1 cellular context compared by ENCODE assay signal in the genomic region with DNA sequence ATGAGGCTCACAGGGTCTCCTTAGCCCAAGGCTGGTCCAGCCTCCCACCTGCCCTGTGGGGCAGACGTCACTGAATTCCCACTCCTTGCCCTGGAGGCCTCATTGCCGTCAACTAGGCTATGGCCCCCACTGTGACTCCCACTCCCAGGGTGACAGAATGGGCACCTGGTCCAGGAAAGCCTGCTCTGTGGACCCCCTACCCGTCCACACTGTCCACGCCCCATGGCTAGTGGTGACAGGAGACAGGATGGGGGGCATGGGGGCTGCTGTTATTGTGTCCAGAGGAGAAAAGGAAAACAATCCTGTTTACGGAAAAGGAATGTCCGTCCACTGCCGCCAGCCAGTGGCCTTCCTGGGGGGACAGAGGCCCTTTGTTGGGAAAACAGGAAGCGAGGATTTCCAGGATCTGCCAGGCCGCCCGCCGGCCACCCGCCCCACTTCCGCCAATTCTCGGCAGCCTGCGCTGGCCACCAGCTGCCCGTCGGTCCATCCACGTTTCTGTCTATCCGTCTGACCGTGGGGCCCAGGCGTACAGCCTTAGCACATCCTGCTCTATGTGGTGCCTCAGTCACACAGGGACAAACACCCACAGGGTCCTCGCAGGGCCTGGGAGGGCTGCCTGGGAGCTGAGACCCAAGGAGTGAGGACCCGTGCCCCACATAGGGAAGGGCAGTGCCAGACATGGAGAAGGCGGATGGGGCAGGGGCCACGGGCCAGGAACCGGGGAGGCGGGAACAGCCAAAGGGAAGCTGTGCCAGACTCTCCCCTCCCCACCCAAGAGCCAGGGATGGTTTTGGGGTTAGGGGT.
A peak's percentile ranks its signal among the peaks of the same experiment; 100 is the strongest.
TF ChIP-seq lines count a peak whose summit lies in the region.

No MANE protein-coding gene starts in this region.

TF ChIP-seq in HepG2, 621 proteins besides CTCF, POLR2A, EP300 and RAD21 (continued from another document and continues in another):
- TF ChIP-seq, protein P1, sequence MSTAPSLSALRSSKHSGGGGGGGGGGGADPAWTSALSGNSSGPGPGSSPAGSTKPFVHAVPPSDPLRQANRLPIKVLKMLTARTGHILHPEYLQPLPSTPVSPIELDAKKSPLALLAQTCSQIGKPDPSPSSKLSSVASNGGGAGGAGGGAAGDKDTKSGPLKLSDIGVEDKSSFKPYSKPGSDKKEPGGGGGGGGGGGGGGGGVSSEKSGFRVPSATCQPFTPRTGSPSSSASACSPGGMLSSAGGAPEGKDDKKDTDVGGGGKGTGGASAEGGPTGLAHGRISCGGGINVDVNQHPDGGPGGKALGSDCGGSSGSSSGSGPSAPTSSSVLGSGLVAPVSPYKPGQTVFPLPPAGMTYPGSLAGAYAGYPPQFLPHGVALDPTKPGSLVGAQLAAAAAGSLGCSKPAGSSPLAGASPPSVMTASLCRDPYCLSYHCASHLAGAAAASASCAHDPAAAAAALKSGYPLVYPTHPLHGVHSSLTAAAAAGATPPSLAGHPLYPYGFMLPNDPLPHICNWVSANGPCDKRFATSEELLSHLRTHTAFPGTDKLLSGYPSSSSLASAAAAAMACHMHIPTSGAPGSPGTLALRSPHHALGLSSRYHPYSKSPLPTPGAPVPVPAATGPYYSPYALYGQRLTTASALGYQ (CRISPR knock-in tag; IDR thresholded peaks at IDR 0.05) = peak; percentile 75; the same call in 1 of the 2 replicates
- no peak for TF ChIP-seq ZNF180 (CRISPR knock-in tag; IDR thresholded peaks at IDR 0.05; ENCODE audit: borderline replicate concordance, low read depth)
- TF ChIP-seq, protein P2, sequence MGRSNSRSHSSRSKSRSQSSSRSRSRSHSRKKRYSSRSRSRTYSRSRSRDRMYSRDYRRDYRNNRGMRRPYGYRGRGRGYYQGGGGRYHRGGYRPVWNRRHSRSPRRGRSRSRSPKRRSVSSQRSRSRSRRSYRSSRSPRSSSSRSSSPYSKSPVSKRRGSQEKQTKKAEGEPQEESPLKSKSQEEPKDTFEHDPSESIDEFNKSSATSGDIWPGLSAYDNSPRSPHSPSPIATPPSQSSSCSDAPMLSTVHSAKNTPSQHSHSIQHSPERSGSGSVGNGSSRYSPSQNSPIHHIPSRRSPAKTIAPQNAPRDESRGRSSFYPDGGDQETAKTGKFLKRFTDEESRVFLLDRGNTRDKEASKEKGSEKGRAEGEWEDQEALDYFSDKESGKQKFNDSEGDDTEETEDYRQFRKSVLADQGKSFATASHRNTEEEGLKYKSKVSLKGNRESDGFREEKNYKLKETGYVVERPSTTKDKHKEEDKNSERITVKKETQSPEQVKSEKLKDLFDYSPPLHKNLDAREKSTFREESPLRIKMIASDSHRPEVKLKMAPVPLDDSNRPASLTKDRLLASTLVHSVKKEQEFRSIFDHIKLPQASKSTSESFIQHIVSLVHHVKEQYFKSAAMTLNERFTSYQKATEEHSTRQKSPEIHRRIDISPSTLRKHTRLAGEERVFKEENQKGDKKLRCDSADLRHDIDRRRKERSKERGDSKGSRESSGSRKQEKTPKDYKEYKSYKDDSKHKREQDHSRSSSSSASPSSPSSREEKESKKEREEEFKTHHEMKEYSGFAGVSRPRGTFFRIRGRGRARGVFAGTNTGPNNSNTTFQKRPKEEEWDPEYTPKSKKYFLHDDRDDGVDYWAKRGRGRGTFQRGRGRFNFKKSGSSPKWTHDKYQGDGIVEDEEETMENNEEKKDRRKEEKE (IDR thresholded peaks at IDR 0.05) = no peak
- no peak; the same call in 1 of the 2 replicates for TF ChIP-seq HMG20A (CRISPR knock-in tag; IDR thresholded peaks at IDR 0.05; ENCODE audit: borderline replicate concordance)
- TF ChIP-seq ARNT (IDR thresholded peaks at IDR 0.05) = no peak
- TF ChIP-seq NR3C1 (CRISPR knock-in tag; IDR thresholded peaks at IDR 0.05) = no peak
- TF ChIP-seq ZNF557 (CRISPR knock-in tag; IDR thresholded peaks at IDR 0.05) = 0 out of 2 replicates have a peak, but pooled peaks have one; percentile 67
- TF ChIP-seq REXO4 (CRISPR knock-in tag; IDR thresholded peaks at IDR 0.05; ENCODE audit: borderline replicate concordance) = no peak
- TF ChIP-seq ZNF549 (CRISPR knock-in tag; IDR thresholded peaks at IDR 0.05) = no peak
- TF ChIP-seq RFX1 (IDR thresholded peaks at IDR 0.05) = no peak
- TF ChIP-seq ZNF232 (CRISPR knock-in tag; IDR thresholded peaks at IDR 0.05; ENCODE audit: borderline replicate concordance) = no peak; the same call in 1 of the 2 replicates
- no peak for TF ChIP-seq SIX4 (CRISPR knock-in tag; IDR thresholded peaks at IDR 0.05)
- TF ChIP-seq SCMH1 (CRISPR knock-in tag; IDR thresholded peaks at IDR 0.05; ENCODE audit: borderline replicate concordance) = no peak
- peak; percentile 49 for TF ChIP-seq ISL2 (CRISPR knock-in tag; IDR thresholded peaks at IDR 0.05)
- no peak for TF ChIP-seq FOXM1 (CRISPR knock-in tag; IDR thresholded peaks at IDR 0.05)
- no peak for TF ChIP-seq NFRKB (IDR thresholded peaks at IDR 0.05)
- TF ChIP-seq BRCA1 (CRISPR knock-in tag; IDR thresholded peaks at IDR 0.05) = no peak; the same call in 1 of the 2 replicates
- no peak for TF ChIP-seq KMT2B (CRISPR knock-in tag; IDR thresholded peaks at IDR 0.05)
- 0 out of 2 replicates have a peak, but pooled peaks have one; percentile 18 for TF ChIP-seq ZNF589 (CRISPR knock-in tag; conservative IDR thresholded peaks at IDR 0.05)
- TF ChIP-seq, protein P3, sequence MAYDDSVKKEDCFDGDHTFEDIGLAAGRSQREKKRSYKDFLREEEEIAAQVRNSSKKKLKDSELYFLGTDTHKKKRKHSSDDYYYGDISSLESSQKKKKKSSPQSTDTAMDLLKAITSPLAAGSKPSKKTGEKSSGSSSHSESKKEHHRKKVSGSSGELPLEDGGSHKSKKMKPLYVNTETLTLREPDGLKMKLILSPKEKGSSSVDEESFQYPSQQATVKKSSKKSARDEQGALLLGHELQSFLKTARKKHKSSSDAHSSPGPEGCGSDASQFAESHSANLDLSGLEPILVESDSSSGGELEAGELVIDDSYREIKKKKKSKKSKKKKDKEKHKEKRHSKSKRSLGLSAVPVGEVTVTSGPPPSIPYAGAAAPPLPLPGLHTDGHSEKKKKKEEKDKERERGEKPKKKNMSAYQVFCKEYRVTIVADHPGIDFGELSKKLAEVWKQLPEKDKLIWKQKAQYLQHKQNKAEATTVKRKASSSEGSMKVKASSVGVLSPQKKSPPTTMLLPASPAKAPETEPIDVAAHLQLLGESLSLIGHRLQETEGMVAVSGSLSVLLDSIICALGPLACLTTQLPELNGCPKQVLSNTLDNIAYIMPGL (CRISPR knock-in tag; IDR thresholded peaks at IDR 0.05; ENCODE audit: borderline replicate concordance in 1 of 2, low read depth in 1 of 2) = peak; percentile 28 to 32; a peak in 1 of 4 replicates
- TF ChIP-seq, protein P4, sequence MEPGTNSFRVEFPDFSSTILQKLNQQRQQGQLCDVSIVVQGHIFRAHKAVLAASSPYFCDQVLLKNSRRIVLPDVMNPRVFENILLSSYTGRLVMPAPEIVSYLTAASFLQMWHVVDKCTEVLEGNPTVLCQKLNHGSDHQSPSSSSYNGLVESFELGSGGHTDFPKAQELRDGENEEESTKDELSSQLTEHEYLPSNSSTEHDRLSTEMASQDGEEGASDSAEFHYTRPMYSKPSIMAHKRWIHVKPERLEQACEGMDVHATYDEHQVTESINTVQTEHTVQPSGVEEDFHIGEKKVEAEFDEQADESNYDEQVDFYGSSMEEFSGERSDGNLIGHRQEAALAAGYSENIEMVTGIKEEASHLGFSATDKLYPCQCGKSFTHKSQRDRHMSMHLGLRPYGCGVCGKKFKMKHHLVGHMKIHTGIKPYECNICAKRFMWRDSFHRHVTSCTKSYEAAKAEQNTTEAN (CRISPR knock-in tag; conservative IDR thresholded peaks at IDR 0.05) = peak; percentile 77
- TF ChIP-seq ZNF30 (CRISPR knock-in tag; IDR thresholded peaks at IDR 0.05) = no peak
- no peak for TF ChIP-seq NR2F2 (IDR thresholded peaks at IDR 0.05; ENCODE audit: borderline replicate concordance, low read depth)
- TF ChIP-seq CREB1 (IDR thresholded peaks at IDR 0.05) = no peak
- no peak for TF ChIP-seq CREB1 (CRISPR knock-in tag; IDR thresholded peaks at IDR 0.05)
- TF ChIP-seq, protein P5, sequence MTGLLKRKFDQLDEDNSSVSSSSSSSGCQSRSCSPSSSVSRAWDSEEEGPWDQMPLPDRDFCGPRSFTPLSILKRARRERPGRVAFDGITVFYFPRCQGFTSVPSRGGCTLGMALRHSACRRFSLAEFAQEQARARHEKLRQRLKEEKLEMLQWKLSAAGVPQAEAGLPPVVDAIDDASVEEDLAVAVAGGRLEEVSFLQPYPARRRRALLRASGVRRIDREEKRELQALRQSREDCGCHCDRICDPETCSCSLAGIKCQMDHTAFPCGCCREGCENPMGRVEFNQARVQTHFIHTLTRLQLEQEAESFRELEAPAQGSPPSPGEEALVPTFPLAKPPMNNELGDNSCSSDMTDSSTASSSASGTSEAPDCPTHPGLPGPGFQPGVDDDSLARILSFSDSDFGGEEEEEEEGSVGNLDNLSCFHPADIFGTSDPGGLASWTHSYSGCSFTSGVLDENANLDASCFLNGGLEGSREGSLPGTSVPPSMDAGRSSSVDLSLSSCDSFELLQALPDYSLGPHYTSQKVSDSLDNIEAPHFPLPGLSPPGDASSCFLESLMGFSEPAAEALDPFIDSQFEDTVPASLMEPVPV (CRISPR knock-in tag; IDR thresholded peaks at IDR 0.05) = no peak
- TF ChIP-seq ZNF10 (CRISPR knock-in tag; IDR thresholded peaks at IDR 0.05; ENCODE audit: borderline replicate concordance, low read depth) = no peak
- no peak for TF ChIP-seq ADNP (CRISPR knock-in tag; IDR thresholded peaks at IDR 0.05)
- TF ChIP-seq ZSCAN21 (CRISPR knock-in tag; IDR thresholded peaks at IDR 0.05; ENCODE audit: borderline replicate concordance) = no peak; the same call in 1 of the 2 replicates
- TF ChIP-seq, protein P6, sequence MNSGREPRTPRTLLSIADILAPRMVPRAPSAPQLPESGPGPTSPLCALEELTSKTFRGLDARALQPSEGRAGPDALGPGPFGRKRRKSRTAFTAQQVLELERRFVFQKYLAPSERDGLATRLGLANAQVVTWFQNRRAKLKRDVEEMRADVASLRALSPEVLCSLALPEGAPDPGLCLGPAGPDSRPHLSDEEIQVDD (CRISPR knock-in tag; IDR thresholded peaks at IDR 0.05; ENCODE audit: borderline replicate concordance) = no peak
- TF ChIP-seq, protein P7, sequence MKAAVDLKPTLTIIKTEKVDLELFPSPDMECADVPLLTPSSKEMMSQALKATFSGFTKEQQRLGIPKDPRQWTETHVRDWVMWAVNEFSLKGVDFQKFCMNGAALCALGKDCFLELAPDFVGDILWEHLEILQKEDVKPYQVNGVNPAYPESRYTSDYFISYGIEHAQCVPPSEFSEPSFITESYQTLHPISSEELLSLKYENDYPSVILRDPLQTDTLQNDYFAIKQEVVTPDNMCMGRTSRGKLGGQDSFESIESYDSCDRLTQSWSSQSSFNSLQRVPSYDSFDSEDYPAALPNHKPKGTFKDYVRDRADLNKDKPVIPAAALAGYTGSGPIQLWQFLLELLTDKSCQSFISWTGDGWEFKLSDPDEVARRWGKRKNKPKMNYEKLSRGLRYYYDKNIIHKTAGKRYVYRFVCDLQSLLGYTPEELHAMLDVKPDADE (CRISPR knock-in tag; IDR thresholded peaks at IDR 0.05) = 0 out of 2 replicates have a peak, but pooled peaks have one; percentile 22
- TF ChIP-seq, protein P8, sequence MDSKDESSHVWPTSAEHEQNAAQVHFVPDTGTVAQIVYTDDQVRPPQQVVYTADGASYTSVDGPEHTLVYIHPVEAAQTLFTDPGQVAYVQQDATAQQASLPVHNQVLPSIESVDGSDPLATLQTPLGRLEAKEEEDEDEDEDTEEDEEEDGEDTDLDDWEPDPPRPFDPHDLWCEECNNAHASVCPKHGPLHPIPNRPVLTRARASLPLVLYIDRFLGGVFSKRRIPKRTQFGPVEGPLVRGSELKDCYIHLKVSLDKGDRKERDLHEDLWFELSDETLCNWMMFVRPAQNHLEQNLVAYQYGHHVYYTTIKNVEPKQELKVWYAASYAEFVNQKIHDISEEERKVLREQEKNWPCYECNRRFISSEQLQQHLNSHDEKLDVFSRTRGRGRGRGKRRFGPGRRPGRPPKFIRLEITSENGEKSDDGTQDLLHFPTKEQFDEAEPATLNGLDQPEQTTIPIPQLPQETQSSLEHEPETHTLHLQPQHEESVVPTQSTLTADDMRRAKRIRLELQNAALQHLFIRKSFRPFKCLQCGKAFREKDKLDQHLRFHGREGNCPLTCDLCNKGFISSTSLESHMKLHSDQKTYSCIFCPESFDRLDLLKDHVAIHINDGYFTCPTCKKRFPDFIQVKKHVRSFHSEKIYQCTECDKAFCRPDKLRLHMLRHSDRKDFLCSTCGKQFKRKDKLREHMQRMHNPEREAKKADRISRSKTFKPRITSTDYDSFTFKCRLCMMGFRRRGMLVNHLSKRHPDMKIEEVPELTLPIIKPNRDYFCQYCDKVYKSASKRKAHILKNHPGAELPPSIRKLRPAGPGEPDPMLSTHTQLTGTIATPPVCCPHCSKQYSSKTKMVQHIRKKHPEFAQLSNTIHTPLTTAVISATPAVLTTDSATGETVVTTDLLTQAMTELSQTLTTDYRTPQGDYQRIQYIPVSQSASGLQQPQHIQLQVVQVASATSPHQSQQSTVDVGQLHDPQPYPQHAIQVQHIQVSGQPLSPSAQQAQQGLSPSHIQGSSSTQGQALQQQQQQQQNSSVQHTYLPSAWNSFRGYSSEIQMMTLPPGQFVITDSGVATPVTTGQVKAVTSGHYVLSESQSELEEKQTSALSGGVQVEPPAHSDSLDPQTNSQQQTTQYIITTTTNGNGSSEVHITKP (CRISPR knock-in tag; IDR thresholded peaks at IDR 0.05; ENCODE audit: low read depth) = 0 out of 2 replicates have a peak, but pooled peaks have one; percentile 19
- TF ChIP-seq, protein P9, sequence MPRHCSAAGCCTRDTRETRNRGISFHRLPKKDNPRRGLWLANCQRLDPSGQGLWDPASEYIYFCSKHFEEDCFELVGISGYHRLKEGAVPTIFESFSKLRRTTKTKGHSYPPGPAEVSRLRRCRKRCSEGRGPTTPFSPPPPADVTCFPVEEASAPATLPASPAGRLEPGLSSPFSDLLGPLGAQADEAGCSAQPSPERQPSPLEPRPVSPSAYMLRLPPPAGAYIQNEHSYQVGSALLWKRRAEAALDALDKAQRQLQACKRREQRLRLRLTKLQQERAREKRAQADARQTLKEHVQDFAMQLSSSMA (CRISPR knock-in tag; IDR thresholded peaks at IDR 0.05) = no peak
- TF ChIP-seq NFE2L1 (CRISPR knock-in tag; IDR thresholded peaks at IDR 0.05; ENCODE audit: borderline replicate concordance) = no peak
- TF ChIP-seq ZNF296 (CRISPR knock-in tag; conservative IDR thresholded peaks at IDR 0.05) = peak; percentile 98
- TF ChIP-seq ZKSCAN1 (IDR thresholded peaks at IDR 0.05; ENCODE audit: low read length) = no peak
- no peak for TF ChIP-seq ZNF879 (CRISPR knock-in tag; IDR thresholded peaks at IDR 0.05)
- no peak for TF ChIP-seq KLF12 (CRISPR knock-in tag; IDR thresholded peaks at IDR 0.05; ENCODE audit: borderline replicate concordance)
- peak; percentile 65 for TF ChIP-seq ASH2L (IDR thresholded peaks at IDR 0.05; ENCODE audit: insufficient read length, low read depth, low read length)
- TF ChIP-seq, protein P10, sequence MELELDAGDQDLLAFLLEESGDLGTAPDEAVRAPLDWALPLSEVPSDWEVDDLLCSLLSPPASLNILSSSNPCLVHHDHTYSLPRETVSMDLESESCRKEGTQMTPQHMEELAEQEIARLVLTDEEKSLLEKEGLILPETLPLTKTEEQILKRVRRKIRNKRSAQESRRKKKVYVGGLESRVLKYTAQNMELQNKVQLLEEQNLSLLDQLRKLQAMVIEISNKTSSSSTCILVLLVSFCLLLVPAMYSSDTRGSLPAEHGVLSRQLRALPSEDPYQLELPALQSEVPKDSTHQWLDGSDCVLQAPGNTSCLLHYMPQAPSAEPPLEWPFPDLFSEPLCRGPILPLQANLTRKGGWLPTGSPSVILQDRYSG (CRISPR knock-in tag; IDR thresholded peaks at IDR 0.05) = no peak
- TF ChIP-seq YY1 (IDR thresholded peaks at IDR 0.05; ENCODE audit: insufficient read depth, insufficient replicate concordance, low read depth, low read length) = no peak
